In the genomic region with DNA sequence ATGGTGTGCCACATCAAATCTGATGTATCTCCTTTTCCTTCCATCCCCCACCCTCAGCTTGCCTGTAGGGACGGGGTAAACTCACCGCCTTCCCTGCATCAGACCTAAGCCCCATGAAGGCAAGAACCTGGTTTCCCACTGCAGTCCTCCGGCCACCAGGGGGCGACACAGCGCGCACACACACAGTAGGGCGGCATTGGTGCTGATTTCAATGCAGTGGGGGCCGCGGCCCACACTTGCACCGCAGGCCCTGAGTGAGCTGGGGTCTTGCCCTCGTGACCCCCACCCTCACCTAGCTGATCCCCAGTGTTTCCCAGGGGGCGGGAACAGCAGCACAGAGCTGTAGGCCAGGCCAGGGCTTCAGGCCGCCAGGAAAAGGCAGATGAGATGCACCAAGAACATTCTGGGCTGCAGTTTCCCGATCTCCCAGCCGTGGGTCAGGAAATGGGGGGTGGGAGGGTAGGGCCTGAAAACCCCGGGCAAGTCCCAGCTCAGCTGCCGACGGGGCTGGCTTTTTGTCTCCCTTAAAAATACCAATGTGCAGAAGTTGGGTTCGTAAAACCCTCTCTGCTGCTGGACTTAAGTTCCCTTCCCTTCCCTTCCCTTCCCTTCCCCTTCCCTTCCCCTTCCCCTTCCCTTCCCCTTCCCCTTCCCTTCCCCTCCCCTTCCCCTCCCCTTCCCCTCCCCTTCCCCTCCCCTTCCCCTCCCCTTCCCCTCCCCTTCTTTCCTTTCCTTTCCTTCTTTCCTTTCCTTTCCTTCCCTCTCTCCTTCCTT, we compare ENCODE assay signal across 9 cellular contexts. TPM values are rescaled to one million over a fixed set of nuclear protein-coding genes. Genes with fewer than 3 reads are reported as not detected.
DNase-seq lines count a peak whose midpoint lies in the region; ATAC-seq and TF ChIP-seq lines count a peak whose summit lies in the region.
"Had no signal": no experiment of that assay in that cellular context is flagged by ENCODE, and none has a peak within 500 bp of the region (broad histone marks: within the 10 kb centered on the region; RNA-seq: fewer than 3 reads in every experiment).

No MANE protein-coding gene starts in this region.

- no peaks in the 10 kb centered on the region for H4K20me1 ChIP-seq in OCI-LY1 (ENCODE audit: insufficient read depth, low read length)

- H3K27ac ChIP-seq in OCI-LY1 (ENCODE audit: low read depth, low read length, poor library complexity, severe bottlenecking), result no peak overlapping the region
- H3K27ac ChIP-seq: SK-N-MC had no signal

- TF ChIP-seq CTCF in CD14-positive monocyte (IDR thresholded peaks at IDR 0.05), result peak; percentile 43
- TF ChIP-seq CTCF in OCI-LY1 (IDR thresholded peaks at IDR 0.05; ENCODE audit: low read length), result peak; percentile 84
- peak; percentile 47 for TF ChIP-seq CTCF in nephron progenitor cell (IDR thresholded peaks at IDR 0.05)

- H3K9me2 ChIP-seq in OCI-LY1 (ENCODE audit: low read depth, low read length), result no peaks in the 10 kb centered on the region

- no peaks in the 10 kb centered on the region for H3K4me1 ChIP-seq in OCI-LY1 (ENCODE audit: insufficient read depth, low read length, severe bottlenecking)

- H3K27ac Mint-ChIP-seq in CD14-positive monocyte (no peak overlapping the region), nephron progenitor cell (no peak overlapping the region)
- no peak overlapping the region for H3K27ac Mint-ChIP-seq in activated naive CD4-positive, alpha-beta T cell treated with anti-CD3 and anti-CD28 coated beads for 36 hours

- H3K27me3 ChIP-seq in OCI-LY1 (ENCODE audit: insufficient read depth, low read length), result no peaks in the 10 kb centered on the region

- no peak overlapping the region for H3K4me3 ChIP-seq in OCI-LY1 (ENCODE audit: low read depth, low read length, poor library complexity, severe bottlenecking)
- H3K4me3 ChIP-seq: SK-N-MC had no signal

- H3K9me3 Mint-ChIP-seq in CD14-positive monocyte (peaks cover 7 to 17% (median 11%) of the 10 kb centered on the region in 7 donors), nephron progenitor cell (peaks cover 6% of the 10 kb centered on the region)
- H3K9me3 Mint-ChIP-seq in activated naive CD4-positive, alpha-beta T cell treated with anti-CD3 and anti-CD28 coated beads for 36 hours, result peaks cover 2% of the 10 kb centered on the region

- H3K4me3 Mint-ChIP-seq in CD14-positive monocyte (no peak overlapping the region), nephron progenitor cell (no peak overlapping the region)
- H3K4me3 Mint-ChIP-seq in activated naive CD4-positive, alpha-beta T cell treated with anti-CD3 and anti-CD28 coated beads for 36 hours, result no peak overlapping the region

- no peaks in the 10 kb centered on the region for H3K36me3 ChIP-seq in OCI-LY1 (ENCODE audit: insufficient read depth, low read length)

- H3K9ac ChIP-seq in OCI-LY1 (ENCODE audit: low read length), result no peak overlapping the region

- H3K36me3 Mint-ChIP-seq in CD14-positive monocyte (no peaks in the 10 kb centered on the region), nephron progenitor cell (ENCODE audit: low read depth) (no peaks in the 10 kb centered on the region)
- no peaks in the 10 kb centered on the region for H3K36me3 Mint-ChIP-seq in activated naive CD4-positive, alpha-beta T cell treated with anti-CD3 and anti-CD28 coated beads for 36 hours (ENCODE audit: low read depth)

- H3K9me3 ChIP-seq in OCI-LY1 (ENCODE audit: low read length), result no peaks in the 10 kb centered on the region

- no peaks in the 10 kb centered on the region for H3K4me1 Mint-ChIP-seq in CD14-positive monocyte
- peaks cover 6% of the 10 kb centered on the region for H3K4me1 Mint-ChIP-seq in activated naive CD4-positive, alpha-beta T cell treated with anti-CD3 and anti-CD28 coated beads for 36 hours (ENCODE audit: low read depth)
- H3K4me1 Mint-ChIP-seq in nephron progenitor cell, result peaks cover 26% of the 10 kb centered on the region

- H3K79me2 ChIP-seq in OCI-LY1 (ENCODE audit: insufficient read depth, low read length), result no peaks in the 10 kb centered on the region

- H3K4me2 ChIP-seq in OCI-LY1 (ENCODE audit: low read length), result no peak overlapping the region

- CTCF ChIA-PET in activated naive CD4-positive, alpha-beta T cell treated with anti-CD3 and anti-CD28 coated beads for 36 hours (lab: Charles Lee), result interaction anchor here (0.6 to 3.4 kb wide), 24 partner anchors 9 to 1759 kb away, joined by 3 to 14 read pairs (median 3); a partner anchor contains a TSS

- no peak for TF ChIP-seq POLR2A in GM18505 (IDR thresholded peaks at IDR 0.05; ENCODE audit: borderline replicate concordance, extremely low read depth, insufficient read depth, insufficient read length)

- DNase-seq in CD14-positive monocyte (ENCODE audit: low spot score) (no peak), nephron progenitor cell (no peak), AG20443 (ENCODE audit: low spot score) (no peak), hypothalamus (lab: John Stamatoyannopoulos, UW) (no peak)
- peak; percentile 63 for DNase-seq in activated naive CD4-positive, alpha-beta T cell treated with anti-CD3 and anti-CD28 coated beads for 36 hours

- ATAC-seq in GM18517 (IDR thresholded peaks at IDR 0.05; ENCODE audit: unreplicated experiment) (no peak), GM18505 (IDR thresholded peaks at IDR 0.05; ENCODE audit: unreplicated experiment) (no peak)

- peaks cover 13 to 30% (median 26%) of the 10 kb centered on the region in 3 donors for H3K27me3 Mint-ChIP-seq in CD14-positive monocyte (ENCODE audit: low read depth in 3 of 3)
- peaks cover 9% of the 10 kb centered on the region for H3K27me3 Mint-ChIP-seq in activated naive CD4-positive, alpha-beta T cell treated with anti-CD3 and anti-CD28 coated beads for 36 hours (ENCODE audit: low read depth)
- peaks cover 8% of the 10 kb centered on the region for H3K27me3 Mint-ChIP-seq in nephron progenitor cell (ENCODE audit: low read depth, poor library complexity)

- H3F3A ChIP-seq in OCI-LY1 (ENCODE audit: insufficient read depth, low read length), result no peaks in the 10 kb centered on the region

- no peak overlapping the region for H2AFZ ChIP-seq in OCI-LY1 (ENCODE audit: low read length)

- intact Hi-C loops in CD14-positive monocyte (cut with micrococcal nuclease), result no loop called here
- intact Hi-C loops in activated naive CD4-positive, alpha-beta T cell treated with anti-CD3 and anti-CD28 coated beads for 36 hours (cut with micrococcal nuclease), result loop anchor here (10.0 kb wide), 2 partner anchors 115 to 405 kb away; a partner anchor contains a TSS

RNA-seq across cellular contexts. Expression of a gene that starts 19.5 kb away (rescaled TPM):
- not detected for polyA plus RNA-seq in CD14-positive monocyte
- not detected for total RNA-seq in activated naive CD4-positive, alpha-beta T cell treated with anti-CD3 and anti-CD28 coated beads for 36 hours

RNA-seq across cellular contexts. Expression of a gene that starts 46.5 kb away (rescaled TPM):
- not detected for polyA plus RNA-seq in CD14-positive monocyte
- total RNA-seq in activated naive CD4-positive, alpha-beta T cell treated with anti-CD3 and anti-CD28 coated beads for 36 hours, result not detected

RNA-seq across cellular contexts. Expression of a gene that starts 55.1 kb away (rescaled TPM):
- polyA plus RNA-seq in CD14-positive monocyte, result not detected
- total RNA-seq in activated naive CD4-positive, alpha-beta T cell treated with anti-CD3 and anti-CD28 coated beads for 36 hours, result under 1 TPM; 0.14 to 0.17 TPM
